Comparison of ENCODE assay signal across 16 cellular contexts in the genomic region with DNA sequence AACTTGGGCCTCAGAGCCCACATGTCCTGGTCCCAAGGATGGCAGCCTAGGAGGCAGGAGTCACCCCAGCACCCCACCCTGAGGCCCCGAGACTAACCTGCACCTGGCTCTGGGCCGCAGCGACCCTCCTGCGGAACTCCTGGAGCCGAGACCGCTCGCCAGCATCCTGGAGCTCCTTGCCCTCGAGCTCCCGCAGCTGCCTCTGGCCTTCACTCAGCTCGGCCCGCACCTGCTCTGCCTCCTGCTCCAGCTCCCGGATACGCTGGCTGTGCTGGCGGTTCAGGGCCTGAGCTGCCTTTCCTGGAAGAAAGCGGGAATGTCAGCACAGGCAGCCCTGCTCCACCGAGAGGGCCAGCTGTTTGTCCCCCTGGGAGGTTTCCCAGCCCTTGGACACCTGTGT. TPM values are rescaled to one million over a fixed set of nuclear protein-coding genes. Genes with fewer than 3 reads are reported as not detected.
"Had no signal": no experiment of that assay in that cellular context is flagged by ENCODE, and none has a peak within 500 bp of the region (broad histone marks: within the 10 kb centered on the region; RNA-seq: fewer than 3 reads in every experiment).

No MANE protein-coding gene starts in this region.

- DNase-seq: activated CD4-positive, alpha-beta T cell treated with anti-CD3 and anti-CD28 coated beads, Interleukin-2, amount 10 ng/mL, durations not matched to agents 24 days and 14 days; activated gamma-delta T cell treated with Interleukin-2 at 50 U/mL for 16 hours; activated T-cell treated with anti-CD3 and anti-CD28 coated beads, Interleukin-2, amount 50 U/mL, for 72 hours; amniotic stem cell; dorsolateral prefrontal cortex; foreskin keratinocyte; glutamatergic neuron; hippocampal formation; stimulated activated naive CD8-positive, alpha-beta T cell treated with anti-CD3 and anti-CD28 coated beads, Interleukin-15, Interleukin-2, amounts not matched to agents 100 U/mL and 50 U/mL, for 24 hours; T1000; transverse colon had no signal

- H3K36me3 Mint-ChIP-seq: activated naive CD8-positive, alpha-beta T cell had no signal

- H3K27me3 Mint-ChIP-seq: activated CD4-positive, alpha-beta T cell treated with anti-CD3 and anti-CD28 coated beads, Interleukin-2, amount 10 ng/mL, durations not matched to agents 24 days and 14 days; activated naive CD8-positive, alpha-beta T cell; progenitor cell of endocrine pancreas had no signal

- H3K36me3 ChIP-seq: transverse colon had no signal

- H3K4me3 Mint-ChIP-seq: activated CD4-positive, alpha-beta T cell treated with anti-CD3 and anti-CD28 coated beads, Interleukin-2, amount 10 ng/mL, durations not matched to agents 24 days and 14 days; activated naive CD8-positive, alpha-beta T cell; activated T-cell treated with anti-CD3 and anti-CD28 coated beads, Interleukin-2, amount 50 U/mL, for 72 hours had no signal

- H3K4me3 ChIP-seq: cardiac muscle cell, dorsolateral prefrontal cortex, skin epidermis, transverse colon had no signal

- H3K9me3 ChIP-seq: transverse colon had no signal

- H3K27ac Mint-ChIP-seq: activated CD4-positive, alpha-beta T cell treated with anti-CD3 and anti-CD28 coated beads, Interleukin-2, amount 10 ng/mL, durations not matched to agents 24 days and 14 days; activated naive CD8-positive, alpha-beta T cell; activated T-cell treated with anti-CD3 and anti-CD28 coated beads, Interleukin-2, amount 50 U/mL, for 72 hours had no signal

- H3K4me1 ChIP-seq: foreskin keratinocyte had no signal

- H3K27me3 ChIP-seq: cardiac muscle cell, dorsolateral prefrontal cortex, foreskin keratinocyte, transverse colon had no signal

- H3K27ac ChIP-seq: cardiac muscle cell, dorsolateral prefrontal cortex, foreskin keratinocyte, skin epidermis, transverse colon had no signal

- H3K4me1 Mint-ChIP-seq: activated CD4-positive, alpha-beta T cell treated with anti-CD3 and anti-CD28 coated beads, Interleukin-2, amount 10 ng/mL, durations not matched to agents 24 days and 14 days had no signal

- H3K9me3 Mint-ChIP-seq: activated CD4-positive, alpha-beta T cell treated with anti-CD3 and anti-CD28 coated beads, Interleukin-2, amount 10 ng/mL, durations not matched to agents 24 days and 14 days; activated T-cell treated with anti-CD3 and anti-CD28 coated beads, Interleukin-2, amount 50 U/mL, for 72 hours had no signal

RNA-seq across cellular contexts. Expression of a gene that starts 37.1 kb away (rescaled TPM):
- total RNA-seq: T-helper 1 cell treated with Interleukin-12 subunit alpha and Interleukin-12 subunit beta and Interleukin-4 antibody, amounts not matched to agents 30 ng/mL and 1 ng/mL, for 36 hours had no signal

RNA-seq across cellular contexts. Expression of a gene that starts 48.5 kb away (rescaled TPM):
- total RNA-seq: activated CD4-positive, alpha-beta T cell treated with anti-CD3 and anti-CD28 coated beads, Interleukin-2, amount 10 ng/mL, durations not matched to agents 24 days and 14 days; foreskin keratinocyte; T-helper 1 cell treated with Interleukin-12 subunit alpha and Interleukin-12 subunit beta and Interleukin-4 antibody, amounts not matched to agents 30 ng/mL and 1 ng/mL, for 36 hours; transverse colon had no signal
